8 cellular contexts compared by ENCODE assay signal in genomic region chr1:203861379-203862184, GRCh38. TPM values are rescaled to one million over a fixed set of nuclear protein-coding genes. Genes with fewer than 3 reads are reported as not detected.
DNase-seq lines count a peak whose midpoint lies in the region; ATAC-seq and TF ChIP-seq lines count a peak whose summit lies in the region.

SNRPE (plus strand) TSS chr1:203861599; CDS start chr1:203861660, 61 bp downstream.

- H3K4me3 Mint-ChIP-seq in naive thymus-derived CD8-positive, alpha-beta T cell = peak within 1 kb of the TSS; percentile 94 to 100 (median 99)

- H3K4me3 ChIP-seq in fibroblast of lung (replicated peaks in 1 of 4; ENCODE audit: control extremely low read depth in 1 of 4, insufficient read depth in 1 of 4, low read depth in 3 of 4, low read length in 4 of 4) = peak within 1 kb of the TSS; percentile 73 to 100 (median 92)

- peak; percentile 99 for DNase-seq in ELF-1 (ENCODE audit: low read depth, low spot score)
- DNase-seq in GOT3 (lab: John Stamatoyannopoulos, UW) = peak; percentile 93
- peak; percentile 99 for DNase-seq in RPMI8226
- DNase-seq in activated T-helper 1 cell treated with anti-CD3 and anti-CD28 coated beads, Interleukin-2, amount 50 U/mL, for 16 hours (ENCODE audit: low read depth in 1 of 2, low spot score in 1 of 2) = peak; percentile 86 to 95
- peak; percentile 97 to 99 for DNase-seq in fibroblast of lung (ENCODE audit: low read depth in 2 of 2)
- peak; percentile 95 to 98 (median 97) for DNase-seq in naive thymus-derived CD8-positive, alpha-beta T cell
- peak; percentile 88 to 97 (median 96) for DNase-seq in stimulated activated naive CD4-positive, alpha-beta T cell (lab: John Stamatoyannopoulos, UW)

- peak; percentile 98 for TF ChIP-seq CTCF in LNCAP (IDR thresholded peaks at IDR 0.05)
- peak; percentile 84 to 91 for TF ChIP-seq CTCF in fibroblast of lung (conservative IDR thresholded peaks at IDR 0.05 in 1 of 2, IDR thresholded peaks at IDR 0.05 in 1 of 2; ENCODE audit: low read depth in 1 of 2, low read length in 2 of 2)

- peak within 1 kb of the TSS; percentile 91 for H3K27ac ChIP-seq in fibroblast of lung (ENCODE audit: insufficient read depth, low read length)

- no peaks in the 10 kb centered on the region for H3K27me3 Mint-ChIP-seq in naive thymus-derived CD8-positive, alpha-beta T cell

- peaks cover 11 to 28% (median 21%) of the 10 kb centered on the region in 4 donors for H3K4me1 Mint-ChIP-seq in naive thymus-derived CD8-positive, alpha-beta T cell

- H3K27me3 ChIP-seq in fibroblast of lung (ENCODE audit: control insufficient read depth, insufficient read depth, low read length) = no peaks in the 10 kb centered on the region

- peak within 1 kb of the TSS; percentile 99 for H2AFZ ChIP-seq in fibroblast of lung (ENCODE audit: low read length)

- H3K9ac ChIP-seq in fibroblast of lung (ENCODE audit: insufficient read depth, low read length) = peak within 1 kb of the TSS; percentile 62

- H3K4me1 ChIP-seq in fibroblast of lung (ENCODE audit: control insufficient read depth, extremely low read depth, insufficient read depth, low read length) = peaks cover 13% of the 10 kb centered on the region

- H3K36me3 ChIP-seq in fibroblast of lung (ENCODE audit: control insufficient read depth, insufficient read depth, low read length) = peaks cover 2% of the 10 kb centered on the region

- H3K9me3 Mint-ChIP-seq in naive thymus-derived CD8-positive, alpha-beta T cell = no peaks in the 10 kb centered on the region

- peaks cover 5 to 35% (median 15%) of the 10 kb centered on the region in 3 donors for H3K36me3 Mint-ChIP-seq in naive thymus-derived CD8-positive, alpha-beta T cell

- ATAC-seq in naive thymus-derived CD8-positive, alpha-beta T cell = peak; percentile 97

- H3K27ac Mint-ChIP-seq in naive thymus-derived CD8-positive, alpha-beta T cell = peak within 1 kb of the TSS; percentile 92 to 100 (median 98)

- H4K20me1 ChIP-seq in fibroblast of lung (ENCODE audit: control insufficient read depth, extremely low read depth, insufficient read depth, low read length) = no peaks in the 10 kb centered on the region

- H3K79me2 ChIP-seq in fibroblast of lung (ENCODE audit: control insufficient read depth, insufficient read depth, low read length) = peaks cover 22% of the 10 kb centered on the region

- POLR2A ChIA-PET in naive thymus-derived CD8-positive, alpha-beta T cell (lab: Charles Lee) = interaction anchor here (2.8 kb wide), 1 partner anchor 268 kb away, joined by 16 read pairs; no protein-coding TSS in a partner anchor

- H3K4me2 ChIP-seq in fibroblast of lung (ENCODE audit: extremely low read depth, insufficient read depth, low read length) = peak within 1 kb of the TSS; percentile 81

- H3K9me3 ChIP-seq in fibroblast of lung (ENCODE audit: control insufficient read depth, insufficient read depth, low read depth, low read length) = no peaks in the 10 kb centered on the region

RNA-seq across cellular contexts. Expression of gene SNRPE, which starts in this region (rescaled TPM):
- 30.2 and 46.2 TPM in 2 replicates for total RNA-seq in fibroblast of lung
- polyA plus RNA-seq in fibroblast of lung = 246 and 366 TPM in 2 replicates
- 197 and 261 TPM in 2 replicates for polyA plus RNA-seq in fibroblast of lung (2012)
- polyA minus RNA-seq in fibroblast of lung (ENCODE audit: low replicate concordance) = 1.0 and 3.1 TPM in 2 replicates
- total RNA-seq in naive thymus-derived CD8-positive, alpha-beta T cell = 10 to 100 TPM; 85.9 to 89.6 TPM
- polyA plus RNA-seq in naive thymus-derived CD8-positive, alpha-beta T cell = 100 to 1,000 TPM; 223 to 281 (median 249) TPM

Comparison
In these comparisons a context has a peak if more than half of its experiments do, and no peak if none do; other contexts are left out.
1. Peak in every context shown above with its lines: DNase-seq, ATAC-seq, H3K4me3 ChIP-seq and H3K27ac ChIP-seq.